ENCODE assay signal across 10 cellular contexts in the genomic region with DNA sequence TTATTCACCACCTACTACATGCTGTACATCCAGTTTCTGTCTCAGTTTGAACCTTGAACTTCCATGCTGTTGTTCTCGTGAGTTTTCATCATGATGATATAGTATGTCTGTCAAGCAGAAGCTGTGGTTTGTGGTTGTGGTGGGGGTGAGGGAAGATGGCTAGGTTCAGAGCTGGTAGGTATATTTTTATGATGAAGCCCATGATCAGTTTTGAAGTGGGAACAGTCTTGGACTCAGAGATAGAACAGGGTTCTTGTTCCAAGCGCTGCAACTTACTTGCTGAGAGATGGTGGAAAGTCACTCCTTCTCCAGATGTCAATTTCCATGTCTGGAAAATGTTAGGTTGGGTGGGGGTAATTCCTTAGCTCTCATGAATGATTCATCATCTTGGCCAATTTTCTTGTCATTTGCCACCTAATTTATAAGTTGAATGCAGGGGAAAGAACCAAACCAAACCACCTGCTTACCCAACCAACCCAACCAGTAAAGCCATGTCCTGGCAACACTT. TPM values are rescaled to one million over a fixed set of nuclear protein-coding genes. Genes with fewer than 3 reads are reported as not detected.
A peak's percentile ranks its signal among the peaks of the same experiment; 100 is the strongest.
DNase-seq lines count a peak whose midpoint lies in the region; ATAC-seq, FAIRE-seq and TF ChIP-seq lines count a peak whose summit lies in the region.
"Had no signal": no experiment of that assay in that cellular context is flagged by ENCODE, and none has a peak within 500 bp of the region (broad histone marks: within the 10 kb centered on the region; RNA-seq: fewer than 3 reads in every experiment).

No MANE protein-coding gene starts in this region.

- H3K4me3 ChIP-seq in AG10803 (ENCODE audit: low read length): no peak overlapping the region
- no peak overlapping the region for H3K4me3 ChIP-seq in Jurkat, Clone E6-1 (ENCODE audit: low read length)
- no peak overlapping the region for H3K4me3 ChIP-seq in esophagus squamous epithelium

- WGBS in esophagus squamous epithelium, 2 donors: 76 to 83% methylated on average over 2 of the region's 2 CpGs

- H3K27ac Mint-ChIP-seq in activated T-helper 1 cell treated with anti-CD3 and anti-CD28 coated beads, Interleukin-12 subunit alpha, Interleukin-12 subunit beta, Interleukin-2, Interleukin-4 antibody, amounts not matched to agents 30 ng/mL and 10 ng/mL and 1 ng/mL, durations not matched to agents 14 hours and 24 hours and 36 hours: peak overlapping the region; percentile 56

- H3K36me3 Mint-ChIP-seq in activated T-helper 1 cell treated with anti-CD3 and anti-CD28 coated beads, Interleukin-12 subunit alpha, Interleukin-12 subunit beta, Interleukin-2, Interleukin-4 antibody, amounts not matched to agents 30 ng/mL and 10 ng/mL and 1 ng/mL, durations not matched to agents 14 hours and 24 hours and 36 hours (ENCODE audit: low read depth): peaks cover 6% of the 10 kb centered on the region

- no peak overlapping the region for H3K27ac ChIP-seq in esophagus squamous epithelium

- no peaks in the 10 kb centered on the region for H3K27me3 ChIP-seq in esophagus squamous epithelium

- ATAC-seq in GM19043 (IDR thresholded peaks at IDR 0.05; ENCODE audit: low read depth, unreplicated experiment): peak; percentile 25

- TF ChIP-seq CTCF in AG10803 (conservative IDR thresholded peaks at IDR 0.05; ENCODE audit: low read length) (no peak), esophagus squamous epithelium (IDR thresholded peaks at IDR 0.05) (no peak)

- TF ChIP-seq POLR2A in esophagus squamous epithelium (IDR thresholded peaks at IDR 0.05): no peak

- H3K4me1 ChIP-seq in esophagus squamous epithelium: peaks cover 12 to 42% (median 13%) of the 10 kb centered on the region in 3 donors

- no peaks in the 10 kb centered on the region for H3K9me3 Mint-ChIP-seq in activated T-helper 1 cell treated with anti-CD3 and anti-CD28 coated beads, Interleukin-12 subunit alpha, Interleukin-12 subunit beta, Interleukin-2, Interleukin-4 antibody, amounts not matched to agents 30 ng/mL and 10 ng/mL and 1 ng/mL, durations not matched to agents 14 hours and 24 hours and 36 hours

- intact Hi-C loops in activated T-helper 1 cell treated with anti-CD3 and anti-CD28 coated beads, Interleukin-12 subunit alpha, Interleukin-12 subunit beta, Interleukin-2, Interleukin-4 antibody, amounts not matched to agents 30 ng/mL and 10 ng/mL and 1 ng/mL, durations not matched to agents 14 hours and 24 hours and 36 hours (cut with micrococcal nuclease): loop anchor here (1.0 kb wide), 2 partner anchors 14 to 36 kb away; no protein-coding TSS in a partner anchor
- intact Hi-C loops in esophagus squamous epithelium (cut with DNase I): no loop called here

- no peaks in the 10 kb centered on the region for H3K9me3 ChIP-seq in esophagus squamous epithelium

- peak; percentile 77 for DNase-seq in AG10803 (ENCODE audit: low read depth)
- DNase-seq in Jurkat, Clone E6-1 (ENCODE audit: low read depth, low spot score): peak; percentile 78
- peak; percentile 46 for DNase-seq in activated T-helper 1 cell treated with anti-CD3 and anti-CD28 coated beads, Interleukin-12 subunit alpha, Interleukin-12 subunit beta, Interleukin-2, Interleukin-4 antibody, amounts not matched to agents 30 ng/mL and 10 ng/mL and 1 ng/mL, durations not matched to agents 14 hours and 24 hours and 36 hours (ENCODE audit: low spot score)
- no peak for DNase-seq in NCI-H1417 treated with DMSO at 0.1 percent for 48 hours (lab: John Stamatoyannopoulos, UW)
- no peak for DNase-seq in frontal cortex (ENCODE audit: low spot score in 2 of 2)
- DNase-seq in activated effector memory CD4-positive, alpha-beta T cell treated with anti-CD3 and anti-CD28 coated beads, Interleukin-2, amount 50 U/mL, for 16 hours: no peak
- no peak for DNase-seq in esophagus squamous epithelium (lab: John Stamatoyannopoulos, UW)
- DNase-seq: DMS79 treated with DMSO at 0.1 percent for 48 hours, NCI-H2081 treated with DMSO at 0.1 percent for 48 hours had no signal

- peaks cover 54% of the 10 kb centered on the region for H3K4me1 Mint-ChIP-seq in activated T-helper 1 cell treated with anti-CD3 and anti-CD28 coated beads, Interleukin-12 subunit alpha, Interleukin-12 subunit beta, Interleukin-2, Interleukin-4 antibody, amounts not matched to agents 30 ng/mL and 10 ng/mL and 1 ng/mL, durations not matched to agents 14 hours and 24 hours and 36 hours (ENCODE audit: low read depth)

- peak overlapping the region; percentile 15 for H3K4me3 Mint-ChIP-seq in activated T-helper 1 cell treated with anti-CD3 and anti-CD28 coated beads, Interleukin-12 subunit alpha, Interleukin-12 subunit beta, Interleukin-2, Interleukin-4 antibody, amounts not matched to agents 30 ng/mL and 10 ng/mL and 1 ng/mL, durations not matched to agents 14 hours and 24 hours and 36 hours

- no peaks in the 10 kb centered on the region for H3K27me3 Mint-ChIP-seq in activated T-helper 1 cell treated with anti-CD3 and anti-CD28 coated beads, Interleukin-12 subunit alpha, Interleukin-12 subunit beta, Interleukin-2, Interleukin-4 antibody, amounts not matched to agents 30 ng/mL and 10 ng/mL and 1 ng/mL, durations not matched to agents 14 hours and 24 hours and 36 hours (ENCODE audit: insufficient read depth)

- no peak for FAIRE-seq in frontal cortex (lab: Jason Lieb, UNC)

- H3K36me3 ChIP-seq in esophagus squamous epithelium: no peaks in the 10 kb centered on the region

RNA-seq across cellular contexts. Expression of a gene that starts 21.6 kb away (rescaled TPM):
- 23.8 TPM for polyA plus RNA-seq in Jurkat, Clone E6-1 (2012; ENCODE audit: insufficient read depth, insufficient read length)
- total RNA-seq in activated T-helper 1 cell treated with anti-CD3 and anti-CD28 coated beads, Interleukin-12 subunit alpha, Interleukin-12 subunit beta, Interleukin-2, Interleukin-4 antibody, amounts not matched to agents 30 ng/mL and 10 ng/mL and 1 ng/mL, durations not matched to agents 14 hours and 24 hours and 36 hours: 57.2 and 59.5 TPM in 2 replicates
- 0.82 TPM for total RNA-seq in frontal cortex
- total RNA-seq in esophagus squamous epithelium: 10 to 100 TPM in 1 of 4 donors, 1 to 10 TPM in 3; 6.9 to 12.5 (median 7.8) TPM

Comparison
In these comparisons a context has a peak if more than half of its experiments do, and no peak if none do; other contexts are left out.
1. DNase-seq: peak in AG10803 (single experiment), Jurkat, Clone E6-1 (single experiment) and activated T-helper 1 cell treated with anti-CD3 and anti-CD28 coated beads, Interleukin-12 subunit alpha, Interleukin-12 subunit beta, Interleukin-2, Interleukin-4 antibody, amounts not matched to agents 30 ng/mL and 10 ng/mL and 1 ng/mL, durations not matched to agents 14 hours and 24 hours and 36 hours (single experiment); none in NCI-H1417 treated with DMSO at 0.1 percent for 48 hours (single experiment), frontal cortex (0 of 2), activated effector memory CD4-positive, alpha-beta T cell treated with anti-CD3 and anti-CD28 coated beads, Interleukin-2, amount 50 U/mL, for 16 hours (single experiment) and esophagus squamous epithelium (single experiment).